In genomic region chr9:18791074-18791473, GRCh38 we compare ENCODE assay signal across 8 cellular contexts.
DNase-seq lines count a peak whose midpoint lies in the region; ATAC-seq, FAIRE-seq and TF ChIP-seq lines count a peak whose summit lies in the region.

No MANE protein-coding gene starts in this region.

- DNase-seq in EL (peak; percentile 8), HepG2 (ENCODE audit: low spot score) (peak; percentile 39), right atrium auricular region (ENCODE audit: low spot score) (no peak), colonic mucosa (no peak)

- intact Hi-C loops in HepG2 (cut with micrococcal nuclease; ENCODE audit: unreplicated experiment) = loop anchor here (1.0 to 10.0 kb wide), 2 partner anchors 234 to 536 kb away; no protein-coding TSS in a partner anchor
- intact Hi-C loops in colonic mucosa (cut with DNase I) = no loop called here

- H2AFZ ChIP-seq in HepG2 (ENCODE audit: low read length) = no peak overlapping the region

- no peak for FAIRE-seq in HepG2 (lab: Jason Lieb, UNC)

- TF ChIP-seq EP300 in HepG2 (IDR thresholded peaks at IDR 0.05; ENCODE audit: low read depth in 2 of 2, low read length in 2 of 2) (no peak), HepG2 (CRISPR knock-in tag; IDR thresholded peaks at IDR 0.05; ENCODE audit: borderline replicate concordance) (no peak)

- no peak for TF ChIP-seq POLR2A in HepG2 (IDR thresholded peaks at IDR 0.05; ENCODE audit: insufficient read depth in 1 of 2, low read depth in 2 of 2, low read length in 2 of 2)

- WGBS in HepG2 (ENCODE audit: low lambda C conversion rate) = 3% methylated on average over 5 of the region's 5 CpGs

- TF ChIP-seq RAD21 in HepG2 (CRISPR knock-in tag; IDR thresholded peaks at IDR 0.05) = no peak

- peak; percentile 72 for TF ChIP-seq CTCF in VCaP (conservative IDR thresholded peaks at IDR 0.05)
- peak; percentile 60 for TF ChIP-seq CTCF in HepG2 (CRISPR knock-in tag; IDR thresholded peaks at IDR 0.05)
- TF ChIP-seq CTCF in right atrium auricular region (IDR thresholded peaks at IDR 0.05) = no peak
- no peak for TF ChIP-seq CTCF in colonic mucosa (IDR thresholded peaks at IDR 0.05)

- no peaks in the 10 kb centered on the region for H4K20me1 ChIP-seq in HepG2 (ENCODE audit: insufficient read depth, low read length)

- H3K9ac ChIP-seq in HepG2 (ENCODE audit: insufficient read depth, low read depth, low read length) (no peak overlapping the region), colonic mucosa (ENCODE audit: low read depth in 2 of 2, low read length in 2 of 2) (no peak overlapping the region)

- CTCF ChIA-PET in HepG2 (lab: Yijun Ruan, JAX; ENCODE audit: low intra/inter-chr PET ratio, low total read pairs) = no interaction called here

- BruUV-seq in HepG2 (replicated peaks; lab: Mats Ljungman, UMichigan) = no TSS peak

- H3K4me3 ChIP-seq in HepG2 (replicated peaks in 1 of 3; ENCODE audit: insufficient read depth in 1 of 3, low read depth in 2 of 3, low read length in 3 of 3) (no peak overlapping the region), right atrium auricular region (no peak overlapping the region), colonic mucosa (no peak overlapping the region)

- no peaks in the 10 kb centered on the region; a peak in 1 of 5 replicates for H3K27me3 ChIP-seq in HepG2 (ENCODE audit: control insufficient read depth in 1 of 2, insufficient read depth in 2 of 2, low read length in 2 of 2)
- H3K27me3 ChIP-seq in right atrium auricular region = no peaks in the 10 kb centered on the region
- H3K27me3 ChIP-seq in colonic mucosa = no peaks in the 10 kb centered on the region

- H3K27ac ChIP-seq in VCaP (no peak overlapping the region), HepG2 (ENCODE audit: extremely low read length, insufficient read depth, low read length) (no peak overlapping the region), right atrium auricular region (no peak overlapping the region), colonic mucosa (no peak overlapping the region)

- in situ Hi-C loops in HepG2 (cut with HindIII; ENCODE audit: extremely low pct_ligation_motif_present, low pct_unique_long_range_greater_than_20kb) = no loop called here

- POLR2A ChIA-PET in HepG2 (lab: Yijun Ruan, JAX) = no interaction called here

- H3K79me2 ChIP-seq in HepG2 (ENCODE audit: insufficient read depth, low read length) = no peaks in the 10 kb centered on the region

- ATAC-seq in HG03442 (IDR thresholded peaks at IDR 0.05; ENCODE audit: unreplicated experiment) = peak; percentile 69
- ATAC-seq in HepG2 = peak; percentile 91
- no peak for ATAC-seq in HG02623 (IDR thresholded peaks at IDR 0.05; ENCODE audit: unreplicated experiment)
- no peak for ATAC-seq in HG03095 (IDR thresholded peaks at IDR 0.05; ENCODE audit: unreplicated experiment)

- H3K9me3 ChIP-seq in HepG2 (ENCODE audit: low read length) = no peaks in the 10 kb centered on the region
- no peaks in the 10 kb centered on the region for H3K9me3 ChIP-seq in right atrium auricular region
- H3K9me3 ChIP-seq in colonic mucosa = no peaks in the 10 kb centered on the region

- H3K4me2 ChIP-seq in HepG2 (ENCODE audit: low read depth, low read length) = no peak overlapping the region

- H3K4me1 ChIP-seq in HepG2 (ENCODE audit: insufficient read depth, low read length) (no peaks in the 10 kb centered on the region), right atrium auricular region (peaks cover 0 to 19% of the 10 kb centered on the region in 2 donors), colonic mucosa (no peaks in the 10 kb centered on the region)

- H3K36me3 ChIP-seq in HepG2 (replicated peaks in 1 of 2; ENCODE audit: control insufficient read depth in 1 of 2, insufficient read depth in 2 of 2, low read length in 2 of 2) = no peaks in the 10 kb centered on the region
- no peaks in the 10 kb centered on the region for H3K36me3 ChIP-seq in right atrium auricular region
- no peaks in the 10 kb centered on the region for H3K36me3 ChIP-seq in colonic mucosa

TF ChIP-seq in HepG2, 621 proteins besides CTCF, POLR2A, EP300 and RAD21:
- TF ChIP-seq SMC3 (IDR thresholded peaks at IDR 0.05; ENCODE audit: low read length) (peak; percentile 44), TIGD3 (CRISPR knock-in tag; IDR thresholded peaks at IDR 0.05; ENCODE audit: borderline replicate concordance) (no peak), XRCC5 (optimal IDR thresholded peaks at IDR 0.05; ENCODE audit: low read length) (peak; percentile 34), PATZ1 (CRISPR knock-in tag; IDR thresholded peaks at IDR 0.05) (peak; percentile 31; the same call in 1 of the 2 replicates), STAG1 (CRISPR knock-in tag; IDR thresholded peaks at IDR 0.05) (peak; percentile 52)

Comparison
In these comparisons a context has a peak if more than half of its experiments do, and no peak if none do; other contexts are left out.
1. DNase-seq: peak in EL (single experiment) and HepG2 (single experiment); none in right atrium auricular region (single experiment) and colonic mucosa (single experiment).
2. ATAC-seq: peak in HG03442 (single experiment) and HepG2 (single experiment); none in HG02623 (single experiment) and HG03095 (single experiment).
3. CTCF ChIP-seq: peak in VCaP (single experiment) and HepG2 (single experiment); none in right atrium auricular region (0 of 2) and colonic mucosa (single experiment).